ENCODE assay signal across 11 cellular contexts in genomic region chr12:23426328-23426727, GRCh38.
"Had no signal": no experiment of that assay in that cellular context is flagged by ENCODE, and none has a peak within 500 bp of the region (broad histone marks: within the 10 kb centered on the region; RNA-seq: fewer than 3 reads in every experiment).

No MANE protein-coding gene starts in this region.

- DNase-seq: GM23248, GOT3, H7, H9, HCEC 1CT, HFFc6 had no signal

- H3K4me3 ChIP-seq: GM23248, GM23338, HAP-1 had no signal

- H3K9ac ChIP-seq: GM23248 had no signal

- H2AFZ ChIP-seq: GM23248, GM23338 had no signal

- H3K4me1 ChIP-seq: HAP-1 had no signal

- ATAC-seq: GM23338, HCT116 had no signal

- H3K9me3 ChIP-seq: HAP-1 had no signal

- H3K4me2 ChIP-seq: GM23338 had no signal

- H3K27ac ChIP-seq: GM23248 had no signal

- FAIRE-seq: H1, H54 had no signal

- H3K36me3 ChIP-seq: HAP-1 had no signal
